Comparison of ENCODE assay signal across 8 cellular contexts in genomic region chr3:141368062-141368924, GRCh38. TPM values are rescaled to one million over a fixed set of nuclear protein-coding genes. Genes with fewer than 3 reads are reported as not detected.
A peak's percentile ranks its signal among the peaks of the same experiment; 100 is the strongest.
DNase-seq lines count a peak whose midpoint lies in the region; TF ChIP-seq lines count a peak whose summit lies in the region.

TSS of gene ZBTB38 (plus strand) at chr3:141368504. CDS start at chr3:141442389, 73,885 bp downstream.

- H3K9me2 ChIP-seq in GM23248 (ENCODE audit: insufficient read depth): no peaks in the 10 kb centered on the region

- in situ Hi-C loops in GM23248 (cut with MboI): no loop called here

- peaks cover 50% of the 10 kb centered on the region for H3K79me2 ChIP-seq in GM23248 (ENCODE audit: insufficient read depth)

- H3K27ac Mint-ChIP-seq in mesothelial cell of epicardium: peak within 1 kb of the TSS; percentile 99

- 28 to 29% methylated on average over 26 of the region's 26 CpGs for WGBS in GM23248 (ENCODE audit: low coverage in 1 of 2, low lambda C conversion rate in 2 of 2, missing lambda C conversion rate in 2 of 2), 2 experiments
- WGBS in tibial nerve, 2 donors: 16 to 17% methylated on average over 20 to 25 of the region's 26 CpGs

- H2AFZ ChIP-seq in GM23248: peak within 1 kb of the TSS; percentile 33; the same call in 1 of the 2 replicates

- H3K4me3 Mint-ChIP-seq in mesothelial cell of epicardium: peak within 1 kb of the TSS; percentile 40

- H3K9me3 Mint-ChIP-seq in mesothelial cell of epicardium: peaks cover 4% of the 10 kb centered on the region

- POLR2A ChIA-PET in A673 (lab: Charles Lee; ENCODE audit: low non-redundant PET): no interaction called here

- H3K27ac ChIP-seq in A673 (ENCODE audit: low read depth, low read length, poor library complexity, severe bottlenecking): no peak within 1 kb of the TSS
- H3K27ac ChIP-seq in GM23248: peak within 1 kb of the TSS; percentile 100
- peak within 1 kb of the TSS; percentile 86 to 98 (median 96) for H3K27ac ChIP-seq in tibial nerve

- TF ChIP-seq POLR2A in erythroblast (IDR thresholded peaks at IDR 0.05; ENCODE audit: low read length): peak; percentile 31
- TF ChIP-seq POLR2A in tibial nerve (IDR thresholded peaks at IDR 0.05): peak; percentile 50 to 87

- peaks cover 50% of the 10 kb centered on the region for H3F3A ChIP-seq in GM23248 (ENCODE audit: insufficient read depth)

- H3K27me3 ChIP-seq in A673 (replicated peaks; ENCODE audit: insufficient read depth, low read depth, low read length, poor library complexity) (no peaks in the 10 kb centered on the region), GM23248 (replicated peaks; ENCODE audit: insufficient read depth) (no peaks in the 10 kb centered on the region), tibial nerve (no peaks in the 10 kb centered on the region)

- H3K4me3 ChIP-seq in A673 (ENCODE audit: low read depth, low read length, poor library complexity, severe bottlenecking) (no peak within 1 kb of the TSS), GM23248 (peak within 1 kb of the TSS; percentile 56), tibial nerve (peak within 1 kb of the TSS; percentile 19 to 46 (median 37))

- H3K4me1 Mint-ChIP-seq in mesothelial cell of epicardium: peaks cover 49% of the 10 kb centered on the region

- CTCF ChIA-PET in A673 (lab: Charles Lee): no interaction called here

- no peaks in the 10 kb centered on the region for H3K36me3 ChIP-seq in A673 (ENCODE audit: insufficient read depth, low read length, poor library complexity, severe bottlenecking)
- H3K36me3 ChIP-seq in GM23248 (ENCODE audit: low read depth): no peaks in the 10 kb centered on the region; the same call in 1 of the 2 replicates
- H3K36me3 ChIP-seq in tibial nerve: no peaks in the 10 kb centered on the region

- H3K9me3 ChIP-seq in A673 (ENCODE audit: low read depth, low read length, poor library complexity, severe bottlenecking): no peaks in the 10 kb centered on the region
- no peaks in the 10 kb centered on the region for H3K9me3 ChIP-seq in GM23248 (ENCODE audit: low read depth)
- H3K9me3 ChIP-seq in tibial nerve: peaks cover 0 to 6% (median under 1%) of the 10 kb centered on the region in 4 donors

- peak within 1 kb of the TSS; percentile 76 for H3K4me2 ChIP-seq in GM23248 (ENCODE audit: unreplicated experiment)

- BruUV-seq in A673 (replicated peaks; lab: Mats Ljungman, UMichigan): no TSS peak

- TF ChIP-seq CTCF in A673 (conservative IDR thresholded peaks at IDR 0.05; ENCODE audit: low read depth, low read length): no peak
- TF ChIP-seq CTCF in mesothelial cell of epicardium (IDR thresholded peaks at IDR 0.05; ENCODE audit: unreplicated experiment): no peak
- no peak for TF ChIP-seq CTCF in tibial nerve (IDR thresholded peaks at IDR 0.05)

- H3K27me3 Mint-ChIP-seq in mesothelial cell of epicardium (ENCODE audit: low read depth): no peaks in the 10 kb centered on the region

- intact Hi-C loops in A673 (cut with micrococcal nuclease; ENCODE audit: unreplicated experiment): loop anchor here (10.0 kb wide), 1 partner anchor 197 kb away; no protein-coding TSS in a partner anchor

- peaks cover 4% of the 10 kb centered on the region for H3K36me3 Mint-ChIP-seq in mesothelial cell of epicardium

- H3K4me1 ChIP-seq in A673 (ENCODE audit: insufficient read depth, low read length, poor library complexity, severe bottlenecking) (no peaks in the 10 kb centered on the region), GM23248 (ENCODE audit: insufficient read depth) (peaks cover 48% of the 10 kb centered on the region), tibial nerve (peaks cover 0 to 60% (median 26%) of the 10 kb centered on the region in 4 donors)

- DNase-seq in A673 (ENCODE audit: low spot score) (peak; percentile 21), GM23248 (peak; percentile 93), SW480 (ENCODE audit: low spot score) (peak; percentile 99), erythroblast (lab: John Stamatoyannopoulos, UW) (peak; percentile 78 to 82), mesothelial cell of epicardium (ENCODE audit: low spot score in 2 of 2, unreplicated experiment in 2 of 2) (peak; percentile 46 to 69), tibial nerve (ENCODE audit: low spot score in 2 of 2) (peak; percentile 76 to 85), DMS114 treated with DMSO at 0.1 percent for 48 hours (lab: John Stamatoyannopoulos, UW; ENCODE audit: unreplicated experiment) (no peak), NCI-H1417 treated with DMSO at 0.1 percent for 48 hours (lab: John Stamatoyannopoulos, UW) (no peak)

- TF ChIP-seq EP300 in tibial nerve (IDR thresholded peaks at IDR 0.05): peak; percentile 92 to 98

- no peaks in the 10 kb centered on the region for H4K20me1 ChIP-seq in GM23248 (ENCODE audit: insufficient read depth)

- H3K9ac ChIP-seq in GM23248: peak within 1 kb of the TSS; percentile 74

RNA-seq across cellular contexts. Expression of gene ZBTB38, which starts in this region (rescaled TPM):
- total RNA-seq in A673 (2021) (19.1 and 23.7 TPM in 2 replicates), mesothelial cell of epicardium (44.4 to 46.7 TPM (median 46.3 TPM) in 3 replicates), tibial nerve (100 to 1,000 TPM; 121 to 171 (median 150) TPM)
- 159 and 175 TPM in 2 replicates for total RNA-seq in GM23248 (2014; rRNA removed; shearing (Covaris generic))
- polyA plus RNA-seq in GM23248 (2016; fragmentation: Nextera tagmentation; extraction: Ambion mirVana): 107 and 112 TPM in 2 replicates

Comparison
In these comparisons a context has a peak if more than half of its experiments do, and no peak if none do; other contexts are left out.
1. DNase-seq: peak in A673 (single experiment), GM23248 (single experiment), SW480 (single experiment), erythroblast (2 of 2), mesothelial cell of epicardium (2 of 2) and tibial nerve (2 of 2); none in DMS114 treated with DMSO at 0.1 percent for 48 hours (single experiment) and NCI-H1417 treated with DMSO at 0.1 percent for 48 hours (single experiment).